In genomic region chr19:6740589-6741348, GRCh38 we compare ENCODE assay signal across 1 cellular context.
TF ChIP-seq lines count a peak whose summit lies in the region.

No MANE protein-coding gene starts in this region.

TF ChIP-seq in GM23338, 12 proteins besides CTCF, POLR2A, EP300 and RAD21 (continued from another document):
- TF ChIP-seq CREB1 (CRISPR knock-in tag; IDR thresholded peaks at IDR 0.05; ENCODE audit: low read depth) (no peak), POLR2AphosphoS5 (IDR thresholded peaks at IDR 0.05; ENCODE audit: low read depth) (no peak)
TF ChIP-seq in GM23338: peak in this region for 0.
